Comparison of ENCODE assay signal across 8 cellular contexts in the genomic region with DNA sequence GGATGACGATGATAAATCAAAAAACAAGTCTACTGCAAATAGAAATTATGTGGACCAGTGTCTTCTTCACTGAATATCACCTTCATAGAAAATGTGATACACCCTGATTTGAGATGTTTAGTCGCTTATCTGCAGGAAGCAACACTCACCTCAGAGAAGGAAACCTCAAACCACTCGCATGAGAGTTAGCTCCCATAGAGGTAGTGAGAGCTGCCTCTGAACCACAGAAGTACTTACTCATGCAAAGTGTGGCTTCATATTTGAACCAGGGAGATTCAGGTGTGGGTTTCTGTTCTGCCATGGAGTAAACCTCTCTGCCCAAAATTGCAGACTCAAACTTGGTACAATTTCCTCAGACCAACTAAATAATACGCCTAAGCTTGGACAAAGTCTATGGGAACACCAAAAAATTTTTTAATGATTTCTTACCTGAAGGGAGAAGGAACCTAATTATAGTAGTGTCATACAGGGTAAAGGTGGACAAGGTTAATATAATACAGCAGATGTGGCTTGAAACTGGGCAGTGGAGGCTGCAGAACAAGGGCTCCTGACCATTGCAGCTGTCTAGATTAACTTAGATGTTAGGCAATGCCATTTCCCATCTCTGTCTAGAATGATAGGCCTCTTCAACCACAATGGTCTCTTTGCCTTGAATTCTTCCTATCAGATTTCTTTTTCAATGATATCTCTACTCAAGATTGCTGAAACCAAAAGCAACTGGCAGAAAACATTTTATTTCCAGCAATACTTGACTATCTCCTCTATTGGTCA. TPM values are rescaled to one million over a fixed set of nuclear protein-coding genes. Genes with fewer than 3 reads are reported as not detected.
A peak's percentile ranks its signal among the peaks of the same experiment; 100 is the strongest.
DNase-seq lines count a peak whose midpoint lies in the region; ATAC-seq, FAIRE-seq and TF ChIP-seq lines count a peak whose summit lies in the region.

No MANE protein-coding gene starts in this region.

- H3K9me3 Mint-ChIP-seq in activated T-cell treated with anti-CD3 and anti-CD28 coated beads, Interleukin-2, amount 50 U/mL, for 24 hours: no peaks in the 10 kb centered on the region

- peaks cover 66% of the 10 kb centered on the region for H3K27me3 Mint-ChIP-seq in activated T-cell treated with anti-CD3 and anti-CD28 coated beads, Interleukin-2, amount 50 U/mL, for 24 hours

- peak overlapping the region; percentile 1 for H3K4me3 Mint-ChIP-seq in activated T-cell treated with anti-CD3 and anti-CD28 coated beads, Interleukin-2, amount 50 U/mL, for 24 hours

- FAIRE-seq in kidney (lab: Jason Lieb, UNC): no peak

- peaks cover 39% of the 10 kb centered on the region for H3K4me1 Mint-ChIP-seq in activated T-cell treated with anti-CD3 and anti-CD28 coated beads, Interleukin-2, amount 50 U/mL, for 24 hours (ENCODE audit: low read depth)

- intact Hi-C loops in kidney (cut with DNase I): no loop called here

- DNase-seq in GM06990 (ENCODE audit: extremely low read depth, insufficient read length): peak; percentile 79
- DNase-seq in M059J (ENCODE audit: low read depth): peak; percentile 66
- no peak for DNase-seq in activated T-cell treated with anti-CD3 and anti-CD28 coated beads, Interleukin-2, amount 50 U/mL, for 24 hours
- DNase-seq in stimulated activated CD4-positive, alpha-beta T cell treated with anti-CD3 and anti-CD28 coated beads, Interleukin-15, amount 100 ng/mL, for 24 hours: peak; percentile 65
- no peak for DNase-seq in kidney
- no peak for DNase-seq in NCI-H2227 (lab: John Stamatoyannopoulos, UW; ENCODE audit: unreplicated experiment)
- no peak for DNase-seq in DMS153 (lab: John Stamatoyannopoulos, UW)

- H3K36me3 Mint-ChIP-seq in activated T-cell treated with anti-CD3 and anti-CD28 coated beads, Interleukin-2, amount 50 U/mL, for 24 hours (ENCODE audit: low read depth): no peaks in the 10 kb centered on the region

- no peak overlapping the region for H3K27ac ChIP-seq in kidney (ENCODE audit: low read depth in 2 of 2, low read length in 2 of 2)

- H3K9ac ChIP-seq in kidney (ENCODE audit: low read length in 2 of 2): no peak overlapping the region

- no peak for TF ChIP-seq CTCF in GM06990 (IDR thresholded peaks at IDR 0.05; ENCODE audit: insufficient read depth, low read length, poor library complexity, severe bottlenecking)
- no peak for TF ChIP-seq CTCF in kidney (IDR thresholded peaks at IDR 0.05; ENCODE audit: borderline replicate concordance, extremely low read depth, insufficient read depth)

- ATAC-seq in GM21619 (IDR thresholded peaks at IDR 0.05; ENCODE audit: unreplicated experiment): peak; percentile 98

- H3K9me3 ChIP-seq in kidney (ENCODE audit: control insufficient read depth in 1 of 2, low read length in 2 of 2): no peaks in the 10 kb centered on the region

- peak overlapping the region; percentile 75 for H3K27ac Mint-ChIP-seq in activated T-cell treated with anti-CD3 and anti-CD28 coated beads, Interleukin-2, amount 50 U/mL, for 24 hours

- H3K4me3 ChIP-seq in GM06990 (replicated peaks; ENCODE audit: low read depth, low read length) (no peak overlapping the region), kidney (ENCODE audit: low read length in 2 of 2) (no peak overlapping the region)

- H3K36me3 ChIP-seq in GM06990 (ENCODE audit: control insufficient read depth, insufficient read depth, low read length) (no peaks in the 10 kb centered on the region), kidney (ENCODE audit: control insufficient read depth in 1 of 2, insufficient read depth in 2 of 2, low read length in 2 of 2) (no peaks in the 10 kb centered on the region)

- H3K4me1 ChIP-seq in kidney (ENCODE audit: control insufficient read depth in 1 of 2, insufficient read depth in 1 of 2, low read depth in 1 of 2, low read length in 2 of 2): peaks cover 0 to 1% of the 10 kb centered on the region in 2 donors

- H3K27me3 ChIP-seq in GM06990 (replicated peaks; ENCODE audit: control insufficient read depth, insufficient read depth, low read length): no peaks in the 10 kb centered on the region

RNA-seq across cellular contexts. Expression of a gene that starts 29.6 kb away (rescaled TPM):
- total RNA-seq in M059J (2014; rRNA removed; shearing (Covaris generic)): 2.7 and 6.0 TPM in 2 replicates
- 19.6 TPM for total RNA-seq in kidney
- polyA plus RNA-seq in kidney (ENCODE audit: insufficient read depth, low read depth, low replicate concordance): 17.0 TPM

Comparison
In these comparisons a context has a peak if more than half of its experiments do, and no peak if none do; other contexts are left out.
1. DNase-seq: peak in GM06990 (single experiment), M059J (single experiment) and stimulated activated CD4-positive, alpha-beta T cell treated with anti-CD3 and anti-CD28 coated beads, Interleukin-15, amount 100 ng/mL, for 24 hours (single experiment); none in activated T-cell treated with anti-CD3 and anti-CD28 coated beads, Interleukin-2, amount 50 U/mL, for 24 hours (single experiment), kidney (single experiment), NCI-H2227 (single experiment) and DMS153 (single experiment).